In the genomic region with DNA sequence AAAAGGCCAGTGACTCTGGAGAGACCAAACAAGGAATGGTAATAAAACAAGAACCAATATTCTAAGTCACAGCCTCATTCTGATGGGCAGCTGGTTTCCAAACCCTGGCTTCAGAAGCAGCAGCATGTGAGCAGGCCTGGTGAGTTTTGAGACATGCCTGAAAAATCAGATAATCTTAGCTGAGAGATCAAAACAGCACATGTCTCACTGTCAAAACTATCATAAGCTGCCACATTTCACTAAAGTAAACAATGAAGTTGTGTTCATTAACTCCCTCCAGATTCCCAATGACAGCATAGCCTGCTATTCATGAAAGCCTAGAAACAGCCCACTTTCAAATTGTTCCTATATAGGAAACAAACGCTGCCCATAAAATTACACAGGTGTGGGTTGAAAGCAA, we compare ENCODE assay signal across 33 cellular contexts.
"Had no signal": no experiment of that assay in that cellular context is flagged by ENCODE, and none has a peak within 500 bp of the region (broad histone marks: within the 10 kb centered on the region; RNA-seq: fewer than 3 reads in every experiment).

No MANE protein-coding gene starts in this region.

- DNase-seq: activated CD4-positive, alpha-beta memory T cell treated with anti-CD3 and anti-CD28 coated beads, Interleukin-2, amount 10 ng/mL, durations not matched to agents 7 days and 5 days; activated CD4-positive, alpha-beta T cell treated with anti-CD3 and anti-CD28 coated beads for 1 hour; activated CD4-positive, alpha-beta T cell treated with anti-CD3 and anti-CD28 coated beads for 48 hours; activated CD4-positive, CD25-positive, alpha-beta regulatory T cell; activated CD8-positive, alpha-beta memory T cell treated with anti-CD3 and anti-CD28 coated beads for 24 hours; activated CD8-positive, alpha-beta memory T cell treated with anti-CD3 and anti-CD28 coated beads, Interleukin-2, amount 10 ng/mL, durations not matched to agents 7 days and 5 days; activated CD8-positive, alpha-beta memory T cell treated with anti-CD3 and anti-CD28 coated beads, Interleukin-2, amount 50 U/mL, for 48 hours; activated gamma-delta T cell treated with Interleukin-2 at 50 U/mL for 16 hours; activated naive CD4-positive, alpha-beta T cell treated with anti-CD3 and anti-CD28 coated beads, Interleukin-2, amount 10 ng/mL, durations not matched to agents 7 days and 5 days; activated naive CD8-positive, alpha-beta T cell treated with anti-CD3 and anti-CD28 coated beads, Interleukin-2, amount 50 U/mL, for 24 hours; activated T-cell treated with anti-CD3 and anti-CD28 coated beads, Interleukin-2, amount 50 U/mL, for 24 hours; amniotic stem cell; aorta; Kasumi-1; KG1; NCI-H1092; NCI-H1436 treated with DMSO at 0.1 percent for 48 hours; NCI-H1694 treated with DMSO at 0.1 percent for 48 hours; NCI-H2029; NCI-H345; NCI-H510A; NCI-H526; NCI-H748 treated with DMSO at 0.1 percent for 48 hours; NK-92 treated with Interleukin-12 subunit alpha and Interleukin-12 subunit beta, amount 100 ng/mL, for 24 hours; PC-3; Peyer's patch; RPMI8226; SHP77 treated with DMSO at 0.1 percent for 48 hours; T1000; WERI-Rb-1 had no signal

- H3K27me3 ChIP-seq: cardiac muscle cell, MG63, Peyer's patch, SJSA1 had no signal

- H3K4me3 ChIP-seq: cardiac muscle cell, MG63, Peyer's patch, SJSA1 had no signal

- H3K9me3 ChIP-seq: MG63, Peyer's patch, SJSA1 had no signal

- ATAC-seq: activated CD8-positive, alpha-beta memory T cell treated with anti-CD3 and anti-CD28 coated beads, Interleukin-2, amount 10 ng/mL, durations not matched to agents 7 days and 5 days; activated naive CD8-positive, alpha-beta T cell treated with anti-CD3 and anti-CD28 coated beads, Interleukin-2, amount 50 U/mL, for 24 hours; PC-3 had no signal

- H3K4me1 ChIP-seq: Peyer's patch had no signal

- H3K27ac ChIP-seq: cardiac muscle cell, Peyer's patch, SJSA1, WERI-Rb-1 had no signal

- H3K36me3 ChIP-seq: cardiac muscle cell, Peyer's patch had no signal
